ENCODE assay signal across 8 cellular contexts in genomic region chr15:42457445-42458442, GRCh38. TPM values are rescaled to one million over a fixed set of nuclear protein-coding genes. Genes with fewer than 3 reads are reported as not detected.
DNase-seq lines count a peak whose midpoint lies in the region; ATAC-seq, FAIRE-seq and TF ChIP-seq lines count a peak whose summit lies in the region.

No MANE protein-coding gene starts in this region.

- H2BK20ac ChIP-seq in H1 (ENCODE audit: low read length), result no peak overlapping the region; the same call in 1 of the 2 replicates

- H4K5ac ChIP-seq in H1 (ENCODE audit: insufficient read length, low read depth, low read length), result peak overlapping the region; percentile 49

- ATAC-seq in GM19455 (IDR thresholded peaks at IDR 0.05; ENCODE audit: unreplicated experiment) (peak; percentile 70), memory B cell (ENCODE audit: low read depth) (peak; percentile 91), upper lobe of left lung (ENCODE audit: low FRiP score in 2 of 2) (peak; percentile 89 to 94)

- H3K4me3 ChIP-seq in AG10803 (ENCODE audit: low read length), result peak overlapping the region; percentile 47
- peak overlapping the region; percentile 66 for H3K4me3 ChIP-seq in Karpas-422 (ENCODE audit: low read length)
- peak overlapping the region in 2 of 4 experiments; percentile 3 to 36; a peak in 3 of 8 replicates for H3K4me3 ChIP-seq in H1 (ENCODE audit: extremely low read depth in 1 of 4, insufficient read depth in 2 of 4, low read depth in 3 of 4, low read length in 4 of 4)
- H3K4me3 ChIP-seq in upper lobe of left lung, result peak overlapping the region in 3 of 4 donors; percentile 24 to 32 (median 31)

- H3K14ac ChIP-seq in H1 (ENCODE audit: insufficient read length), result no peak overlapping the region

- CTCF ChIA-PET in H1 (lab: Charles Lee; ENCODE audit: partially characterized antibody), result interaction anchor here (1.1 to 2.1 kb wide), 2 partner anchors 9 to 14 kb away, joined by 5 to 8 read pairs; no protein-coding TSS in a partner anchor

- peak; percentile 95 for DNase-seq in AG10803 (ENCODE audit: low read depth)
- DNase-seq in Karpas-422, result peak; percentile 92
- peak; percentile 78 to 82 for DNase-seq in H1 (ENCODE audit: low read depth in 1 of 2, low spot score in 2 of 2)
- DNase-seq in memory B cell (ENCODE audit: low spot score in 2 of 2), result peak; percentile 14 to 17
- DNase-seq in upper lobe of left lung, result peak in 1 of 2 donors; percentile 73
- DNase-seq in activated CD4-positive, alpha-beta T cell treated with anti-CD3 and anti-CD28 coated beads, Interleukin-2, amount 50 U/mL, for 1 hour, result no peak
- DNase-seq in NCI-H510A (lab: John Stamatoyannopoulos, UW), result no peak

- H2BK12ac ChIP-seq in H1 (ENCODE audit: low read depth, low read length), result peak overlapping the region; percentile 73; the same call in 1 of the 2 replicates

- H3K56ac ChIP-seq in H1 (replicated peaks; ENCODE audit: insufficient read length, low read depth, low read length), result no peak overlapping the region

- H3K79me2 ChIP-seq in Karpas-422 (ENCODE audit: low read length) (peaks cover 80% of the 10 kb centered on the region), H1 (ENCODE audit: control insufficient read depth in 1 of 2, insufficient read depth in 2 of 2, low read length in 2 of 2) (no peaks in the 10 kb centered on the region)

- H3K27ac ChIP-seq in Karpas-422 (ENCODE audit: low read length), result peak overlapping the region; percentile 99
- H3K27ac ChIP-seq in H1 (ENCODE audit: low read depth, low read length), result peak overlapping the region; percentile 81
- H3K27ac ChIP-seq in upper lobe of left lung, result peak overlapping the region; percentile 68 to 80 (median 76)

- 37% methylated on average over 8 of the region's 8 CpGs; no CpG with 5 or more reads in 1 of the 2 experiments for WGBS in H1 (ENCODE audit: extremely low coverage in 1 of 2, insufficient coverage in 1 of 2, insufficient read length in 1 of 2, insufficient replicate concordance in 2 of 2, low coverage in 1 of 2, low lambda C conversion rate in 2 of 2, missing lambda C conversion rate in 1 of 2), 2 experiments
- WGBS in upper lobe of left lung, 2 donors, result 52% methylated on average over 8 of the region's 8 CpGs

- no peaks in the 10 kb centered on the region for H4K20me1 ChIP-seq in Karpas-422 (ENCODE audit: insufficient read depth, low read depth, low read length)
- H4K20me1 ChIP-seq in H1 (replicated peaks in 1 of 2; ENCODE audit: control insufficient read depth in 1 of 2, insufficient read depth in 2 of 2, low read length in 2 of 2), result no peaks in the 10 kb centered on the region

- H3K4me2 ChIP-seq in Karpas-422 (ENCODE audit: low read depth, low read length, poor library complexity, severe bottlenecking) (peak overlapping the region; percentile 79), H1 (ENCODE audit: insufficient read depth in 1 of 2, low read depth in 2 of 2, low read length in 2 of 2) (peak overlapping the region; percentile 24 to 50)

- H3K23me2 ChIP-seq in H1 (ENCODE audit: low read depth, low read length), result no peaks in the 10 kb centered on the region

- peak overlapping the region; percentile 77; the same call in 1 of the 2 replicates for H2BK5ac ChIP-seq in H1 (ENCODE audit: low read depth, low read length)

- H4K91ac ChIP-seq in H1 (replicated peaks; ENCODE audit: insufficient read length, low read length), result peak overlapping the region; percentile 6

- TF ChIP-seq EP300 in H1 (IDR thresholded peaks at IDR 0.05; ENCODE audit: borderline replicate concordance in 1 of 2, low read depth in 2 of 2, low read length in 2 of 2), result peak in 1 of 2 experiments; percentile 76; a peak in 1 of 3 replicates
- peak in 1 of 4 donors; percentile 43 for TF ChIP-seq EP300 in upper lobe of left lung (IDR thresholded peaks at IDR 0.05)

- peak; percentile 99 for FAIRE-seq in H1 (lab: Jason Lieb, UNC)

- H3K4me3 Mint-ChIP-seq in memory B cell, result peak overlapping the region; percentile 67

- H3K36me3 ChIP-seq in Karpas-422 (ENCODE audit: insufficient read depth, low read length) (peaks cover 13% of the 10 kb centered on the region; the same call in 1 of the 2 replicates), H1 (ENCODE audit: control insufficient read depth in 2 of 4, insufficient read depth in 4 of 4, low read length in 3 of 4) (no peaks in the 10 kb centered on the region), upper lobe of left lung (peaks cover 0 to 19% (median 1%) of the 10 kb centered on the region in 4 donors)

- TF ChIP-seq RAD21 in H1 (IDR thresholded peaks at IDR 0.05 in 1 of 2, conservative IDR thresholded peaks at IDR 0.05 in 1 of 2; ENCODE audit: low read depth in 2 of 2, low read length in 2 of 2), result 0 out of 4 replicates have a peak, but pooled peaks of 1 of the 2 experiments have one; percentile 0

- H3K23ac ChIP-seq in H1 (ENCODE audit: insufficient read length), result no peak overlapping the region

- peak overlapping the region; percentile 68 for H2BK120ac ChIP-seq in H1 (replicated peaks; ENCODE audit: low read depth, low read length)

- H3K4me1 ChIP-seq in Karpas-422 (ENCODE audit: low read length) (peaks cover 73% of the 10 kb centered on the region), H1 (replicated peaks in 1 of 4; ENCODE audit: control insufficient read depth in 3 of 4, insufficient read depth in 4 of 4, low read length in 3 of 4) (peaks cover 0 to 8% (median 3%) of the 10 kb centered on the region in 4 experiments; a peak in 4 of 7 replicates), upper lobe of left lung (peaks cover 11 to 36% (median 21%) of the 10 kb centered on the region in 4 donors)

- H2BK15ac ChIP-seq in H1 (ENCODE audit: low read length), result no peak overlapping the region

- H3K18ac ChIP-seq in H1 (ENCODE audit: extremely low read depth, low read length), result 0 out of 2 replicates have a peak overlapping the region, but pooled peaks have one; percentile 44

- no peaks in the 10 kb centered on the region for H3K79me1 ChIP-seq in H1 (ENCODE audit: low read depth, low read length)

- H3K9me3 ChIP-seq in Karpas-422 (ENCODE audit: low read length) (no peaks in the 10 kb centered on the region), H1 (ENCODE audit: insufficient read depth in 2 of 2, low read depth in 1 of 2, low read length in 1 of 2) (no peaks in the 10 kb centered on the region), upper lobe of left lung (no peaks in the 10 kb centered on the region)

- peaks cover 15% of the 10 kb centered on the region for H3K4me1 Mint-ChIP-seq in memory B cell

- H2AFZ ChIP-seq in Karpas-422 (ENCODE audit: low read length) (no peak overlapping the region), H1 (ENCODE audit: low read length) (no peak overlapping the region)

- H3K9me2 ChIP-seq in Karpas-422 (replicated peaks; ENCODE audit: insufficient read depth, low read length), result no peaks in the 10 kb centered on the region

- H3K27me3 Mint-ChIP-seq in memory B cell, result no peaks in the 10 kb centered on the region

- peak overlapping the region; percentile 99 for H3K27ac Mint-ChIP-seq in memory B cell

- TF ChIP-seq POLR2A in H1 (IDR thresholded peaks at IDR 0.05; ENCODE audit: control extremely low read depth in 1 of 2, low read depth in 2 of 2, low read length in 2 of 2) (peak in 1 of 2 experiments; percentile 50; a peak in 1 of 3 replicates), upper lobe of left lung (IDR thresholded peaks at IDR 0.05) (peak in 3 of 4 donors; percentile 44 to 61 (median 45))

- H3K27me3 ChIP-seq in Karpas-422 (ENCODE audit: low read length) (no peaks in the 10 kb centered on the region), H1 (replicated peaks in 1 of 4; ENCODE audit: control insufficient read depth in 3 of 4, extremely low read depth in 1 of 4, insufficient read depth in 3 of 4, low read length in 3 of 4) (no peaks in the 10 kb centered on the region), upper lobe of left lung (no peaks in the 10 kb centered on the region)

- H3K9me3 Mint-ChIP-seq in memory B cell, result no peaks in the 10 kb centered on the region

- H3K9ac ChIP-seq in Karpas-422 (ENCODE audit: low read length), result peak overlapping the region; percentile 69
- peak overlapping the region in 1 of 4 experiments; percentile 10; a peak in 2 of 7 replicates for H3K9ac ChIP-seq in H1 (replicated peaks in 1 of 4; ENCODE audit: extremely low read depth in 1 of 4, low read depth in 3 of 4, low read length in 3 of 4)

- H3K4ac ChIP-seq in H1 (replicated peaks; ENCODE audit: insufficient read length, low read depth, low read length), result no peak overlapping the region

- no peak overlapping the region for H2AK5ac ChIP-seq in H1 (ENCODE audit: low read depth, low read length)

- POLR2A ChIA-PET in H1 (lab: Charles Lee; ENCODE audit: partially characterized antibody), result interaction anchor here (0.6 to 1.0 kb wide), 3 partner anchors 33 to 248 kb away, joined by 3 read pairs; partner anchors contain the start of gene ZNF106

- no peak for TF ChIP-seq CTCF in AG10803 (conservative IDR thresholded peaks at IDR 0.05; ENCODE audit: low read length)
- TF ChIP-seq CTCF in H1 (IDR thresholded peaks at IDR 0.05; ENCODE audit: control extremely low read depth in 1 of 3, insufficient read depth in 1 of 3, low read depth in 1 of 3, low read length in 3 of 3), result no peak
- TF ChIP-seq CTCF in upper lobe of left lung (IDR thresholded peaks at IDR 0.05), result no peak

- peaks cover 10% of the 10 kb centered on the region for H3K36me3 Mint-ChIP-seq in memory B cell

- no peak overlapping the region for H4K8ac ChIP-seq in H1 (ENCODE audit: extremely low read depth, insufficient read depth, low read length)

RNA-seq across cellular contexts. Expression of gene ZNF106, which starts 33.2 kb away (rescaled TPM):
- 109 and 144 TPM in 2 replicates for total RNA-seq in Karpas-422 (2014; rRNA removed; shearing (Covaris generic); ENCODE audit: low replicate concordance)
- total RNA-seq in H1 (2021; fragmentation: NEBNext Ultra II Directional; extraction: Animal tissue kit (Norgen Biotek cat#: 25700)), result 62.0 and 64.5 TPM in 2 replicates
- 15.7 and 18.2 TPM in 2 replicates for polyA plus RNA-seq in H1 (2011; rRNA removed)
- 14.7 TPM for polyA plus RNA-seq in H1 (2011; cell fraction: cytosol; rRNA removed)
- polyA plus RNA-seq in H1 (2011; cell fraction: nucleus; rRNA removed), result 20.7 TPM
- 18.3 to 27.5 TPM (median 26.1 TPM) in 4 replicates for polyA plus RNA-seq in H1 (2012, experiment 1 of 2)
- polyA plus RNA-seq in H1 (2012, experiment 2 of 2), result 1.0 TPM
- 32.3 TPM for polyA plus RNA-seq in H1 (2013, experiment 1 of 2)
- 28.9 TPM for polyA plus RNA-seq in H1 (2013, experiment 2 of 2)
- polyA minus RNA-seq in H1 (2011; rRNA and poly(A)+ RNA removed), result 76.3 and 124 TPM in 2 replicates
- 35.7 TPM for polyA minus RNA-seq in H1 (2011; cell fraction: cytosol; rRNA and poly(A)+ RNA removed)
- polyA minus RNA-seq in H1 (2011; cell fraction: nucleus; rRNA and poly(A)+ RNA removed), result 67.8 TPM
- 100 to 1,000 TPM in 2 of 6 donors, 10 to 100 TPM in 4; 67.0 to 130 (median 93.0) TPM for total RNA-seq in upper lobe of left lung

RNA-seq across cellular contexts. Expression of gene SNAP23, which starts 37.7 kb away (rescaled TPM):
- total RNA-seq in Karpas-422 (2014; rRNA removed; shearing (Covaris generic); ENCODE audit: low replicate concordance), result 115 and 137 TPM in 2 replicates
- 71.3 and 72.8 TPM in 2 replicates for total RNA-seq in H1 (2021; fragmentation: NEBNext Ultra II Directional; extraction: Animal tissue kit (Norgen Biotek cat#: 25700))
- 32.2 and 58.0 TPM in 2 replicates for polyA plus RNA-seq in H1 (2011; rRNA removed)
- polyA plus RNA-seq in H1 (2011; cell fraction: cytosol; rRNA removed), result 34.3 TPM
- polyA plus RNA-seq in H1 (2011; cell fraction: nucleus; rRNA removed), result 48.0 TPM
- polyA plus RNA-seq in H1 (2012, experiment 1 of 2), result 41.1 to 76.3 TPM (median 61.1 TPM) in 4 replicates
- polyA plus RNA-seq in H1 (2012, experiment 2 of 2), result 8.0 TPM
- polyA plus RNA-seq in H1 (2013, experiment 1 of 2), result 36.8 TPM
- 42.0 TPM for polyA plus RNA-seq in H1 (2013, experiment 2 of 2)
- polyA minus RNA-seq in H1 (2011; rRNA and poly(A)+ RNA removed), result 17.3 and 23.7 TPM in 2 replicates
- 28.9 TPM for polyA minus RNA-seq in H1 (2011; cell fraction: cytosol; rRNA and poly(A)+ RNA removed)
- 21.8 TPM for polyA minus RNA-seq in H1 (2011; cell fraction: nucleus; rRNA and poly(A)+ RNA removed)
- total RNA-seq in upper lobe of left lung, result 100 to 1,000 TPM in 1 of 6 donors, 10 to 100 TPM in 5; 47.3 to 108 (median 63.7) TPM

Comparison
In these comparisons a context has a peak if more than half of its experiments do, and no peak if none do; other contexts are left out.
1. DNase-seq: peak in AG10803 (single experiment), Karpas-422 (single experiment), H1 (2 of 2) and memory B cell (2 of 2); none in activated CD4-positive, alpha-beta T cell treated with anti-CD3 and anti-CD28 coated beads, Interleukin-2, amount 50 U/mL, for 1 hour (single experiment) and NCI-H510A (single experiment).
2. Peak in every context shown above with its lines, with median percentiles within 50 percentile points of each other: ATAC-seq and H3K27ac ChIP-seq.